In the genomic region with DNA sequence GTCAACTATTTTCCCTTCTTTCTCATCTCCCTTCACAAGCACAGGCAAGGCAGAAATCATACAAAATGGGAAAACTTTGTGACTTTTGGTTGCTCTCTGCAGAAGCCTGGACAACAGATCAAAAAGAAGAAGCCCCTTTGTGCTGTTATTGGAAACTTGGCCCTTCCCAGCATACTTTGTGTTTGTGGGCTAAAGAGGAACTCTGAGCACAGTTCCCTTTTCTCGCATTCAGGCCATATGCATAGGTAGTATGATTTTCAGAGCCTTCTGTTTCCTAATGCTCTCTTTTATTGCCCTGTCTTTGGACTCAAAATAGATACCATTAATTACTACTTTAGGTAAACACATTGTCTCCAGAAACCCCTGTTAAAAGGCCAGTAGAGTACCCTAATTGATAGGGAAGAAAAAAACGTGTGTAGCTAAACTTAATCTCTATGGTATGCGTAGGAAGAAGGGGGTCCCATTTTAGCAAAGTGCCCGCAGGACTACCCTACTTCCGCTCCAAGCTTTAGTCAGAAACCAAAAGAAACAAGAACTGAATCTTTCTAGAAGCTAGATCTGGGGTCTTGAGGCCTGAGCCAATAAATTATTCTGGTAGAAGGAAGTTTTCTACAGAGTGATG, we compare ENCODE assay signal across 9 cellular contexts. TPM values are rescaled to one million over a fixed set of nuclear protein-coding genes. Genes with fewer than 3 reads are reported as not detected.
A peak's percentile ranks its signal among the peaks of the same experiment; 100 is the strongest.
DNase-seq lines count a peak whose midpoint lies in the region; ATAC-seq and TF ChIP-seq lines count a peak whose summit lies in the region.
"Had no signal": no experiment of that assay in that cellular context is flagged by ENCODE, and none has a peak within 500 bp of the region (broad histone marks: within the 10 kb centered on the region; RNA-seq: fewer than 3 reads in every experiment).

No MANE protein-coding gene starts in this region.

- peak in 2 of 3 donors; percentile 44 to 46 for DNase-seq in Peyer's patch
- no peak for DNase-seq in memory B cell (ENCODE audit: low spot score in 2 of 2)
- DNase-seq in NCI-H510A treated with DMSO at 0.1 percent for 48 hours (lab: John Stamatoyannopoulos, UW): no peak
- DNase-seq in NCI-H446 (lab: John Stamatoyannopoulos, UW): no peak
- DNase-seq in NCI-H1694 treated with DMSO at 0.1 percent for 48 hours (lab: John Stamatoyannopoulos, UW): no peak
- DNase-seq in NCI-H1105 (lab: John Stamatoyannopoulos, UW): no peak

- ATAC-seq in GM18502 (IDR thresholded peaks at IDR 0.05; ENCODE audit: poor library complexity, unreplicated experiment) (peak; percentile 26), HG02798 (IDR thresholded peaks at IDR 0.05; ENCODE audit: poor library complexity, unreplicated experiment) (peak; percentile 25), memory B cell (ENCODE audit: low read depth) (peak; percentile 67)

- no peaks in the 10 kb centered on the region for H3K36me3 Mint-ChIP-seq in memory B cell

- H3K27ac ChIP-seq in Peyer's patch: peak overlapping the region in 3 of 4 donors; percentile 49 to 72 (median 53)

- H3K4me3 ChIP-seq in Peyer's patch: no peak overlapping the region

- no peak for TF ChIP-seq POLR2A in Peyer's patch (IDR thresholded peaks at IDR 0.05)

- H3K4me1 ChIP-seq in Peyer's patch: peaks cover 0 to 3% (median 0%) of the 10 kb centered on the region in 4 donors

- H3K27me3 Mint-ChIP-seq in memory B cell: no peaks in the 10 kb centered on the region

- H3K4me3 Mint-ChIP-seq in memory B cell: peak overlapping the region; percentile 61

- no peaks in the 10 kb centered on the region for H3K9me3 ChIP-seq in Peyer's patch

- H3K4me1 Mint-ChIP-seq in memory B cell: peaks cover 34% of the 10 kb centered on the region

- H3K9me3 Mint-ChIP-seq in memory B cell: no peaks in the 10 kb centered on the region

- H3K27ac Mint-ChIP-seq in memory B cell: peak overlapping the region; percentile 94

- no peaks in the 10 kb centered on the region for H3K27me3 ChIP-seq in Peyer's patch

- H3K36me3 ChIP-seq in Peyer's patch: no peaks in the 10 kb centered on the region

- no peak for TF ChIP-seq CTCF in Peyer's patch (IDR thresholded peaks at IDR 0.05)

RNA-seq across cellular contexts. Expression of a gene that starts 26.6 kb away (rescaled TPM):
- 10 to 100 TPM; 15.1 to 51.1 (median 31.3) TPM for total RNA-seq in Peyer's patch
- total RNA-seq: glomerular endothelial cell had no signal

Comparison
In these comparisons a context has a peak if more than half of its experiments do, and no peak if none do; other contexts are left out.
1. DNase-seq: peak in Peyer's patch (2 of 3); none in memory B cell (0 of 2), NCI-H510A treated with DMSO at 0.1 percent for 48 hours (single experiment), NCI-H446 (0 of 2), NCI-H1694 treated with DMSO at 0.1 percent for 48 hours (single experiment) and NCI-H1105 (single experiment).
2. Peak in every context shown above with its lines, with median percentiles within 50 percentile points of each other: ATAC-seq.